ENCODE assay signal across 8 cellular contexts in genomic region chr4:18021720-18022571, GRCh38. TPM values are rescaled to one million over a fixed set of nuclear protein-coding genes. Genes with fewer than 3 reads are reported as not detected.
DNase-seq lines count a peak whose midpoint lies in the region; ATAC-seq and TF ChIP-seq lines count a peak whose summit lies in the region.

Gene LCORL, minus strand, starts transcription at chr4:18021755. Its CDS starts 4 bp downstream, at chr4:18021751.

- intact Hi-C loops in aorta (cut with DNase I): loop anchor here (2.0 to 10.0 kb wide), 3 partner anchors 211 to 447 kb away; partner anchors contain the start of genes DCAF16 (in 2 of the 2), NCAPG (in 2 of the 2), LAP3 (in 1 of the 2) and MED28 (in 1 of the 2)

- H3K4me3 ChIP-seq in astrocyte of the cerebellum (ENCODE audit: low read depth, low read length): peak within 1 kb of the TSS; percentile 75
- H3K4me3 ChIP-seq in rectal smooth muscle tissue (ENCODE audit: low read length): peak within 1 kb of the TSS; percentile 93
- H3K4me3 ChIP-seq in aorta (ENCODE audit: low read length in 2 of 2): peak within 1 kb of the TSS; percentile 81 to 90

- peaks cover 7% of the 10 kb centered on the region for H3K4me1 ChIP-seq in rectal smooth muscle tissue (ENCODE audit: control insufficient read depth, insufficient read depth, low read length)
- no peaks in the 10 kb centered on the region for H3K4me1 ChIP-seq in aorta (ENCODE audit: control insufficient read depth in 1 of 2, insufficient read depth in 2 of 2, low read length in 2 of 2)

- H3K9ac ChIP-seq in rectal smooth muscle tissue (ENCODE audit: low read length): peak within 1 kb of the TSS; percentile 40

- WGBS in aorta, 2 donors: 1% methylated on average over 56 to 71 of the region's 71 CpGs

- in situ Hi-C loops in astrocyte of the cerebellum (cut with HindIII; ENCODE audit: low sequenced_read_pairs): no loop called here

- ATAC-seq in GM18498 (IDR thresholded peaks at IDR 0.05; ENCODE audit: unreplicated experiment) (peak; percentile 77), HG02943 (IDR thresholded peaks at IDR 0.05; ENCODE audit: low read depth, unreplicated experiment) (peak; percentile 77), aorta (ENCODE audit: low FRiP score) (peak; percentile 96)

- no peaks in the 10 kb centered on the region for H3K27me3 ChIP-seq in rectal smooth muscle tissue (ENCODE audit: control insufficient read depth, insufficient read depth, low read length)
- no peaks in the 10 kb centered on the region for H3K27me3 ChIP-seq in aorta (ENCODE audit: control insufficient read depth in 1 of 2, insufficient read depth in 2 of 2, low read length in 1 of 2)

- H3K27ac ChIP-seq in rectal smooth muscle tissue (ENCODE audit: low read depth, low read length): peak within 1 kb of the TSS; percentile 94
- H3K27ac ChIP-seq in aorta (ENCODE audit: low read depth in 1 of 2, low read length in 2 of 2): peak within 1 kb of the TSS; percentile 31 to 38

- TF ChIP-seq CTCF in astrocyte of the cerebellum (IDR thresholded peaks at IDR 0.05; ENCODE audit: low read depth, low read length, missing control alignments): no peak

- peak; percentile 95 for DNase-seq in NCI-H187 treated with DMSO at 0.1 percent for 48 hours (lab: John Stamatoyannopoulos, UW)
- peak; percentile 75 for DNase-seq in T-helper 22 cell (ENCODE audit: low read depth)
- DNase-seq in astrocyte of the cerebellum (ENCODE audit: low read depth): peak; percentile 92
- peak; percentile 84 for DNase-seq in hepatic stellate cell (ENCODE audit: low spot score)
- peak; percentile 95 to 96 for DNase-seq in aorta

- H3K36me3 ChIP-seq in rectal smooth muscle tissue (ENCODE audit: control insufficient read depth, insufficient read depth, low read length): no peaks in the 10 kb centered on the region
- no peaks in the 10 kb centered on the region for H3K36me3 ChIP-seq in aorta (ENCODE audit: control insufficient read depth in 1 of 2, insufficient read depth in 2 of 2, low read length in 1 of 2)

- H3K9me3 ChIP-seq in aorta (ENCODE audit: control insufficient read depth, low read length): no peaks in the 10 kb centered on the region

RNA-seq across cellular contexts. Expression of gene LCORL, which starts in this region (rescaled TPM):
- 10 to 100 TPM in 1 of 2 donors, 1 to 10 TPM in 1; 7.9 to 14.7 TPM for total RNA-seq in aorta
- 1 to 10 TPM; 1.7 to 2.9 TPM for polyA plus RNA-seq in aorta

Comparison
In these comparisons a context has a peak if more than half of its experiments do, and no peak if none do; other contexts are left out.
1. Peak in every context shown above with its lines: DNase-seq, ATAC-seq, H3K4me3 ChIP-seq and H3K27ac ChIP-seq.